Comparison of ENCODE assay signal across 20 cellular contexts in the genomic region with DNA sequence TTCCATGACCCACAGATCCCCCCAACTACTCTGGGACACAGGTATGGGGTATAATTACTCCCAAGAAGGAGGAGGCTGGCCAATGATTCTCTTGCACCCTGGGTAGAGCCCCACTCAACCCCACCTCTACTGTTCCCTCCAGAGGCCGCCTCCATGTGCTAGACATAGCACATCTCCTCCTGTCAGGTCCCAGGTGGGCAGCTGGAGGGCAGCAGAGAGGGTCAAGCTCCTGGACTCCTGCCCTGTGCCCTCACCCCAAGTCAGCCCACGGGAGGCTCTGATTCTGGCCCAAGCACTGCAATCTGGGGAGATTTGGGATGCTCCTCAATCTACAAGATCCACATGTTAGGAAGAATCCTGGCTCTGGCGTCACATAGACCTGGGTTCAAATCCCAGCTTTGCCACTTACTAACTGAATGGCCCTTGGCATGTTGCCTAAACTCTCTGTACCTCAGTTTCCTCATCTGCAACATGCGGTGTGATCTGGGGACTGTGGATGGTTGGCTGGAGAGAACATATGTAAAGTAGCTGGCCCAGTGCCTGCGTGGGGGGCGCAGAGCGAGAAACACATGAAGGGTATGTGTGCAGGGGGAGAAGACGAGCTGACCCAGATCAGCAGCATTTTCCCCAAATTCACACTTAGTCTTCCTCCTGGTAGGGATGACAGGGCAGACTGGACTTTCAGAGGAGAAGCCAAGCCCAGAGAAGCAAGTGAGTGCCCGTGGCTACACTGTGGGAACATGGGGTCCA. TPM values are rescaled to one million over a fixed set of nuclear protein-coding genes. Genes with fewer than 3 reads are reported as not detected.
DNase-seq lines count a peak whose midpoint lies in the region; ATAC-seq and TF ChIP-seq lines count a peak whose summit lies in the region.
"Had no signal": no experiment of that assay in that cellular context is flagged by ENCODE, and none has a peak within 500 bp of the region (broad histone marks: within the 10 kb centered on the region; RNA-seq: fewer than 3 reads in every experiment).

No MANE protein-coding gene starts in this region.

- H3K9ac ChIP-seq in endodermal cell (ENCODE audit: extremely low read depth, low read length, poor library complexity, severe bottlenecking) (no peak overlapping the region), mesendoderm (ENCODE audit: low read length) (no peak overlapping the region)

- H3K4me2 ChIP-seq in mesendoderm (ENCODE audit: low read length), result no peak overlapping the region

- H3K4me1 ChIP-seq in endodermal cell (ENCODE audit: control insufficient read depth, insufficient read depth, low read length) (no peaks in the 10 kb centered on the region), lower lobe of right lung (no peaks in the 10 kb centered on the region), suprapubic skin (peaks cover 32% of the 10 kb centered on the region), mesendoderm (ENCODE audit: control insufficient read depth, low read depth, low read length) (no peaks in the 10 kb centered on the region)
- H3K4me1 ChIP-seq: BE2C, SJCRH30 had no signal

- no peak overlapping the region for H3K4ac ChIP-seq in mesendoderm (ENCODE audit: low read depth, low read length)

- no peak overlapping the region for H3K27ac ChIP-seq in WERI-Rb-1
- no peak overlapping the region for H3K27ac ChIP-seq in endodermal cell (ENCODE audit: low read depth, low read length)
- H3K27ac ChIP-seq in lower lobe of right lung, result no peak overlapping the region
- peak overlapping the region; percentile 30 for H3K27ac ChIP-seq in suprapubic skin
- no peak overlapping the region for H3K27ac ChIP-seq in mesendoderm (ENCODE audit: low read depth, low read length)
- H3K27ac ChIP-seq: SJCRH30 had no signal

- no peaks in the 10 kb centered on the region for H3K36me3 Mint-ChIP-seq in endodermal cell (ENCODE audit: low read depth)

- H3K9me3 Mint-ChIP-seq in endodermal cell, result no peaks in the 10 kb centered on the region
- H3K9me3 Mint-ChIP-seq: CD4-positive, alpha-beta T cell; H9 had no signal

- H3K27ac Mint-ChIP-seq in endodermal cell, result no peak overlapping the region
- H3K27ac Mint-ChIP-seq: CD4-positive, alpha-beta T cell had no signal

- H3K36me3 ChIP-seq in WERI-Rb-1, result no peaks in the 10 kb centered on the region
- H3K36me3 ChIP-seq in endodermal cell (ENCODE audit: control insufficient read depth, insufficient read depth, low read length), result no peaks in the 10 kb centered on the region
- no peaks in the 10 kb centered on the region for H3K36me3 ChIP-seq in lower lobe of right lung
- no peaks in the 10 kb centered on the region for H3K36me3 ChIP-seq in suprapubic skin
- no peaks in the 10 kb centered on the region for H3K36me3 ChIP-seq in mesendoderm (ENCODE audit: control insufficient read depth, insufficient read depth, low read length)
- H3K36me3 ChIP-seq: BE2C, SJCRH30 had no signal

- H3K23ac ChIP-seq in mesendoderm (ENCODE audit: low read length), result no peak overlapping the region

- TF ChIP-seq POLR2A in suprapubic skin (IDR thresholded peaks at IDR 0.05), result no peak

- no peaks in the 10 kb centered on the region for H3K4me1 Mint-ChIP-seq in endodermal cell

- H3K4me3 Mint-ChIP-seq in endodermal cell, result no peak overlapping the region
- H3K4me3 Mint-ChIP-seq: CD4-positive, alpha-beta T cell; H9 had no signal

- no peak overlapping the region for H4K5ac ChIP-seq in mesendoderm (ENCODE audit: low read length)

- no peaks in the 10 kb centered on the region for H3K27me3 Mint-ChIP-seq in endodermal cell (ENCODE audit: insufficient read depth)

- ATAC-seq in lower lobe of right lung (no peak), GM21825 (IDR thresholded peaks at IDR 0.05; ENCODE audit: unreplicated experiment) (no peak), GM21619 (IDR thresholded peaks at IDR 0.05; ENCODE audit: unreplicated experiment) (no peak)

- H3K4me3 ChIP-seq in WERI-Rb-1 (ENCODE audit: low read depth, low read length), result no peak overlapping the region
- no peak overlapping the region for H3K4me3 ChIP-seq in endodermal cell (ENCODE audit: low read length)
- H3K4me3 ChIP-seq in lower lobe of right lung, result no peak overlapping the region
- no peak overlapping the region for H3K4me3 ChIP-seq in suprapubic skin
- no peak overlapping the region for H3K4me3 ChIP-seq in mesendoderm (ENCODE audit: low read length)
- H3K4me3 ChIP-seq: SJCRH30 had no signal

- no peak overlapping the region for H2BK120ac ChIP-seq in mesendoderm (ENCODE audit: low read depth, low read length)

- no peak overlapping the region for H2BK15ac ChIP-seq in mesendoderm (replicated peaks; ENCODE audit: low read depth)

- TF ChIP-seq CTCF in WERI-Rb-1 (IDR thresholded peaks at IDR 0.05; ENCODE audit: low read depth, low read length) (0 out of 2 replicates have a peak, but pooled peaks have one; percentile 32), endodermal cell (conservative IDR thresholded peaks at IDR 0.05) (peak; percentile 40), lower lobe of right lung (IDR thresholded peaks at IDR 0.05) (no peak), suprapubic skin (IDR thresholded peaks at IDR 0.05) (no peak)

- no peaks in the 10 kb centered on the region for H3K79me1 ChIP-seq in mesendoderm (ENCODE audit: low read length)

- no peak overlapping the region for H4K8ac ChIP-seq in mesendoderm (ENCODE audit: low read depth, low read length)

- WGBS in endodermal cell (ENCODE audit: insufficient coverage in 1 of 2, insufficient read length in 1 of 2), 2 experiments, result 91 to 95% methylated on average over 6 to 9 of the region's 9 CpGs
- 88% methylated on average over 8 of the region's 9 CpGs for WGBS in suprapubic skin
- WGBS in mesendoderm (ENCODE audit: extremely low coverage, insufficient coverage, low lambda C conversion rate), result no CpG with 5 or more reads among the region's 9 CpGs

- H3K18ac ChIP-seq in mesendoderm (ENCODE audit: low read length), result no peak overlapping the region

- H2AK5ac ChIP-seq in mesendoderm (ENCODE audit: low read length), result no peak overlapping the region

- H3K9me3 ChIP-seq in WERI-Rb-1 (ENCODE audit: severe bottlenecking) (no peaks in the 10 kb centered on the region), endodermal cell (ENCODE audit: control insufficient read depth, low read length) (no peaks in the 10 kb centered on the region), lower lobe of right lung (no peaks in the 10 kb centered on the region), suprapubic skin (no peaks in the 10 kb centered on the region)
- H3K9me3 ChIP-seq: BE2C, SJCRH30 had no signal

- no peak for TF ChIP-seq EP300 in suprapubic skin (IDR thresholded peaks at IDR 0.05)

- intact Hi-C loops in lower lobe of right lung (cut with DNase I), result no loop called here

- no peak overlapping the region for H3K56ac ChIP-seq in mesendoderm (ENCODE audit: low read length)

- H2BK5ac ChIP-seq in mesendoderm (ENCODE audit: low read length), result no peak overlapping the region

- peaks cover 2% of the 10 kb centered on the region for H3K27me3 ChIP-seq in WERI-Rb-1 (ENCODE audit: insufficient read depth, low read depth, severe bottlenecking)
- H3K27me3 ChIP-seq in endodermal cell (ENCODE audit: control insufficient read depth, insufficient read depth, low read length, poor library complexity, severe bottlenecking), result no peaks in the 10 kb centered on the region
- H3K27me3 ChIP-seq in lower lobe of right lung (ENCODE audit: low read depth), result no peaks in the 10 kb centered on the region
- no peaks in the 10 kb centered on the region for H3K27me3 ChIP-seq in suprapubic skin
- no peaks in the 10 kb centered on the region for H3K27me3 ChIP-seq in mesendoderm (ENCODE audit: insufficient read depth, low read length, poor library complexity)
- H3K27me3 ChIP-seq: BE2C, SJCRH30 had no signal

- DNase-seq in WERI-Rb-1, result no peak
- peak; percentile 40 for DNase-seq in endodermal cell
- peak; percentile 23 for DNase-seq in lower lobe of right lung
- DNase-seq in suprapubic skin (ENCODE audit: low spot score in 2 of 2), result peak in 1 of 2 donors; percentile 36
- no peak for DNase-seq in mesendoderm
- DNase-seq: BE2C; CD4-positive, alpha-beta T cell; DMS53; H9; KG1; NCI-H1048; NCI-H1436 treated with DMSO at 0.1 percent for 48 hours; NCI-H2029 treated with DMSO at 0.1 percent for 48 hours; NCI-H774; RPMI8226; SJCRH30 had no signal

- H3K79me2 ChIP-seq in mesendoderm (ENCODE audit: control insufficient read depth, insufficient read depth, low read length), result no peaks in the 10 kb centered on the region

RNA-seq across cellular contexts. Expression of a gene that starts 23.2 kb away (rescaled TPM):
- total RNA-seq in endodermal cell (under 1 TPM; 0.35 to 0.88 TPM), lower lobe of right lung (6.4 TPM), suprapubic skin (10 to 100 TPM in 3 of 4 donors, 1 to 10 TPM in 1; 7.9 to 54.6 (median 19.0) TPM)
- polyA plus RNA-seq in endodermal cell (2013, experiment 1 of 2), result 3.2 TPM
- 3.6 TPM for polyA plus RNA-seq in endodermal cell (2013, experiment 2 of 2)
- 9.1 TPM for polyA plus RNA-seq in mesendoderm (2013, experiment 1 of 2)
- polyA plus RNA-seq in mesendoderm (2013, experiment 2 of 2), result 10.8 TPM
- total RNA-seq: CD4-positive, alpha-beta T cell; M059J; NCI-H460 had no signal

RNA-seq across cellular contexts. Expression of a gene that starts 44.8 kb away (rescaled TPM):
- total RNA-seq in endodermal cell, result 10 to 100 TPM; 13.5 to 13.6 TPM
- polyA plus RNA-seq in endodermal cell (2013, experiment 1 of 2), result 1.2 TPM
- 0.62 TPM for polyA plus RNA-seq in endodermal cell (2013, experiment 2 of 2)
- 35.3 TPM for total RNA-seq in lower lobe of right lung
- 100 to 1,000 TPM; 175 to 303 (median 218) TPM for total RNA-seq in suprapubic skin
- polyA plus RNA-seq in mesendoderm (2013, experiment 1 of 2), result 35.3 TPM
- polyA plus RNA-seq in mesendoderm (2013, experiment 2 of 2), result 35.8 TPM
- total RNA-seq: CD4-positive, alpha-beta T cell; NCI-H460 had no signal

Comparison
In these comparisons a context has a peak if more than half of its experiments do, and no peak if none do; other contexts are left out.
1. DNase-seq: peak in endodermal cell (single experiment) and lower lobe of right lung (single experiment); none in WERI-Rb-1 (single experiment) and mesendoderm (single experiment).
2. CTCF ChIP-seq: peak in WERI-Rb-1 (single experiment) and endodermal cell (single experiment); none in lower lobe of right lung (single experiment) and suprapubic skin (0 of 2).